1 cellular context compared by ENCODE assay signal in the genomic region with DNA sequence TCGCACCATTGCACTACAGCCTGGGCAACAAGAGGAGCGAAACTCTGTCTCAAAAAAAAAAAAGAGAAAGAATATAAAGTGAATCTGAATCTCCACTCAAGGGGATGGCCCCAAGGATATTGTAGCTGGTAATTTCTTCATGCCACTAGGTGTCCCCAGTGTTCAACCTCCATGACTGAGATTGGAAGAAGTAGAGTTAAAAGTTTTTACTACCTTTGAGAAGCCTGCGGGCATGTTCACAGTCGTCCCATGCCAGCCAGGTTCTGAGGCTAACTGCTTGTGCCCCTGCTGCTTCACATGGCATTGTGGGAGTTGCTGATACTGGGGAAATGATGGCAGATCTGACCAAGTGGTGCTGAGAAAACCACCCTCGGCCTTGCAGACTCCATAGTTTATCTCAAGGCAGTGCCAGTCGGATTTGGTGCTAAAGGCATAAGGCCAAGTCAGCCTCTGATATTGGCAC.
TF ChIP-seq lines count a peak whose summit lies in the region.

No MANE protein-coding gene starts in this region.

TF ChIP-seq in K562, 482 proteins besides CTCF, POLR2A, EP300 and RAD21 (continued from another document):
- TF ChIP-seq, protein P1, sequence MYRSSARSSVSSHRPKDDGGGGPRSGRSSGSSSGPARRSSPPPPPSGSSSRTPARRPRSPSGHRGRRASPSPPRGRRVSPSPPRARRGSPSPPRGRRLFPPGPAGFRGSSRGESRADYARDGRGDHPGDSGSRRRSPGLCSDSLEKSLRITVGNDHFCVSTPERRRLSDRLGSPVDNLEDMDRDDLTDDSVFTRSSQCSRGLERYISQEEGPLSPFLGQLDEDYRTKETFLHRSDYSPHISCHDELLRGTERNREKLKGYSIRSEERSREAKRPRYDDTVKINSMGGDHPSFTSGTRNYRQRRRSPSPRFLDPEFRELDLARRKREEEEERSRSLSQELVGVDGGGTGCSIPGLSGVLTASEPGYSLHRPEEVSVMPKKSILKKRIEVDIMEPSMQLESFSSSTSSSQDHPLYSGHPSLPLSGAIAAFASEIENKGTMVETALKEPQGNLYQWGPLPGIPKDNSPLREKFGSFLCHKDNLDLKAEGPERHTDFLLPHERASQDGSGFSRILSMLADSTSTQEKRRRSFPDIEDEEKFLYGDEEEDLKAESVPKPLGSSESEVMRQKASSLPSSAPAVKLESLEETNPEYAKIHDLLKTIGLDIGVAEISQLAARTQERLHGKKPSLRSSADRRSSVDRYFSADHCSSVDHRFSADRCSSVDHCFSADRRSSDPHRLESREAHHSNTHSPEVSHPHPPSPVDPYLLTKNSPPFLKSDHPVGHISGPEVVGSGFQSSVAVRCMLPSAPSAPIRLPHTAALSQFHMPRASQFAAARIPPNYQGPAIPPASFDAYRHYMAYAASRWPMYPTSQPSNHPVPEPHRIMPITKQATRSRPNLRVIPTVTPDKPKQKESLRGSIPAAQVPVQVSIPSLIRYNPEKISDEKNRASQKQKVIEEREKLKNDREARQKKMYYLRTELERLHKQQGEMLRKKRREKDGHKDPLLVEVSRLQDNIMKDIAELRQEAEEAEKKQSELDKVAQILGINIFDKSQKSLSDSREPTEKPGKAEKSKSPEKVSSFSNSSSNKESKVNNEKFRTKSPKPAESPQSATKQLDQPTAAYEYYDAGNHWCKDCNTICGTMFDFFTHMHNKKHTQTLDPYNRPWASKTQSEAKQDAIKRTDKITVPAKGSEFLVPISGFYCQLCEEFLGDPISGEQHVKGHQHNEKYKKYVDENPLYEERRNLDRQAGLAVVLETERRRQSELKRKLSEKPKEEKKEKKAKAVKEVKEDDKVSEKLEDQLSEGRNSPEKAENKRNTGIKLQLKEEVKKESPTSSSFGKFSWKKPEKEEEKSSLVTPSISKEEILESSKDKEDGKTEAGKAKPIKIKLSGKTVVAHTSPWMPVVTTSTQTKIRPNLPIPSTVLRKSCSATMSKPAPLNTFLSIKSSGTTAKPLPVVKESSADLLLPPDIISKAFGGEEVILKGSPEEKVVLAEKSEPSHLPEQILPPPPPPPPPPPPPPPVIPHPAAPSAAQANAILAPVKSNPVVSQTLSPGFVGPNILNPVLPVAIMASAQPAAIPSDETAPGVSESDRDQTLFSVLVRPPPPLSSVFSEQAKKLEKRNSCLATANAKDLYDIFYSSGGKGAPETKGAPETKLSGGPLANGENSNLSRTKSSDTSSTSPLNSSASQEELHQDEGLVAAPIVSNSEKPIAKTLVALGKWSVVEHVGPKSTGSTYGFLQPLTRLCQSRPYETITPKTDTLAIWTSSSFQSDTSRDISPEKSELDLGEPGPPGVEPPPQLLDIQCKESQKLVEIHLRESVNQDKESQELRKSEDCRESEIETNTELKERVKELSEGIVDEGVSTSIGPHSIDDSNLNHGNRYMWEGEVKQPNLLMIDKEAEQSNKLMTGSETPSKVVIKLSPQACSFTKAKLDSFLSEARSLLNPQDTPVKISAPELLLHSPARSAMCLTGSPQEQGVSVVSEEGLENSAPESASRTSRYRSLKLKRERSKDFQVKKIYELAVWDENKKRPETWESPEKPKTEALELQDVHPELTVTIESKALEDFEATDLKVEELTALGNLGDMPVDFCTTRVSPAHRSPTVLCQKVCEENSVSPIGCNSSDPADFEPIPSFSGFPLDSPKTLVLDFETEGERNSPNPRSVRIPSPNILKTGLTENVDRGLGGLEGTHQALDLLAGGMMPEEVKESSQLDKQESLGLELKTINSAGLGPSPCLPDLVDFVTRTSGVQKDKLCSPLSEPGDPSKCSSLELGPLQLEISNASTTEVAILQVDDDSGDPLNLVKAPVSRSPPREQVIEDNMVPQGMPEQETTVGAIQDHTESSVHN (IDR thresholded peaks at IDR 0.05; ENCODE audit: borderline replicate concordance in 1 of 2, low read depth in 1 of 2), result no peak
- TF ChIP-seq FOXA3 (CRISPR knock-in tag; conservative IDR thresholded peaks at IDR 0.05 in 1 of 2, IDR thresholded peaks at IDR 0.05 in 1 of 2) (0 out of 4 replicates have a peak, but pooled peaks of 1 of the 2 experiments have one; percentile 53), KLF10 (CRISPR knock-in tag; IDR thresholded peaks at IDR 0.05) (no peak), WHSC1 (IDR thresholded peaks at IDR 0.05; ENCODE audit: low read length) (no peak), LARP7 (IDR thresholded peaks at IDR 0.05) (no peak), CREM (IDR thresholded peaks at IDR 0.05; ENCODE audit: low read depth) (0 out of 2 replicates have a peak, but pooled peaks have one; percentile 9), SLC30A9 (CRISPR knock-in tag; IDR thresholded peaks at IDR 0.05) (no peak), TFAM (CRISPR knock-in tag; conservative IDR thresholded peaks at IDR 0.05) (no peak), ILF3 (IDR thresholded peaks at IDR 0.05; ENCODE audit: borderline replicate concordance) (no peak), ZFP1 (CRISPR knock-in tag; IDR thresholded peaks at IDR 0.05) (no peak), ZNF668 (CRISPR knock-in tag; IDR thresholded peaks at IDR 0.05) (0 out of 2 replicates have a peak, but pooled peaks have one; percentile 42), ZNF274 (IDR thresholded peaks at IDR 0.05; ENCODE audit: borderline replicate concordance, low read depth, low read length) (no peak), MYNN (IDR thresholded peaks at IDR 0.05) (peak; percentile 36; the same call in 1 of the 2 replicates), MYNN (CRISPR knock-in tag; IDR thresholded peaks at IDR 0.05) (no peak), PRPF4 (IDR thresholded peaks at IDR 0.05; ENCODE audit: insufficient read depth, low read depth, low read length, poor library complexity, severe bottlenecking) (no peak), SUPT5H (IDR thresholded peaks at IDR 0.05) (peak; percentile 60), ZNF384 (IDR thresholded peaks at IDR 0.05; ENCODE audit: low read depth, low read length) (no peak), ZNF57 (CRISPR knock-in tag; IDR thresholded peaks at IDR 0.05) (no peak), FIP1L1 (IDR thresholded peaks at IDR 0.05; ENCODE audit: low read depth, low read length, poor library complexity, severe bottlenecking) (no peak), ELF2 (CRISPR knock-in tag; IDR thresholded peaks at IDR 0.05) (no peak), SREBF1 (IDR thresholded peaks at IDR 0.05; ENCODE audit: borderline replicate concordance, low read depth, low read length) (no peak), ZNF75A (CRISPR knock-in tag; IDR thresholded peaks at IDR 0.05) (no peak), RCOR1 (IDR thresholded peaks at IDR 0.05; ENCODE audit: borderline replicate concordance in 1 of 2, low read depth in 2 of 2, low read length in 2 of 2) (peak in 1 of 2 experiments; percentile 53; a peak in 1 of 4 replicates), POLR2H (tag; IDR thresholded peaks at IDR 0.05; ENCODE audit: low read depth) (no peak), MTA3 (IDR thresholded peaks at IDR 0.05; ENCODE audit: borderline replicate concordance) (peak; percentile 60; the same call in 1 of the 2 replicates), ZNF695 (CRISPR knock-in tag; IDR thresholded peaks at IDR 0.05) (no peak), KAT8 (IDR thresholded peaks at IDR 0.05; ENCODE audit: low read depth) (no peak)
- TF ChIP-seq, protein P2, sequence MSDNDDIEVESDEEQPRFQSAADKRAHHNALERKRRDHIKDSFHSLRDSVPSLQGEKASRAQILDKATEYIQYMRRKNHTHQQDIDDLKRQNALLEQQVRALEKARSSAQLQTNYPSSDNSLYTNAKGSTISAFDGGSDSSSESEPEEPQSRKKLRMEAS (CRISPR knock-in tag; IDR thresholded peaks at IDR 0.05), result peak; percentile 47; the same call in 1 of the 2 replicates
- TF ChIP-seq, protein P3, sequence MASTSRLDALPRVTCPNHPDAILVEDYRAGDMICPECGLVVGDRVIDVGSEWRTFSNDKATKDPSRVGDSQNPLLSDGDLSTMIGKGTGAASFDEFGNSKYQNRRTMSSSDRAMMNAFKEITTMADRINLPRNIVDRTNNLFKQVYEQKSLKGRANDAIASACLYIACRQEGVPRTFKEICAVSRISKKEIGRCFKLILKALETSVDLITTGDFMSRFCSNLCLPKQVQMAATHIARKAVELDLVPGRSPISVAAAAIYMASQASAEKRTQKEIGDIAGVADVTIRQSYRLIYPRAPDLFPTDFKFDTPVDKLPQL (IDR thresholded peaks at IDR 0.05; ENCODE audit: extremely low read depth, insufficient read length), result no peak
- TF ChIP-seq, protein P4, sequence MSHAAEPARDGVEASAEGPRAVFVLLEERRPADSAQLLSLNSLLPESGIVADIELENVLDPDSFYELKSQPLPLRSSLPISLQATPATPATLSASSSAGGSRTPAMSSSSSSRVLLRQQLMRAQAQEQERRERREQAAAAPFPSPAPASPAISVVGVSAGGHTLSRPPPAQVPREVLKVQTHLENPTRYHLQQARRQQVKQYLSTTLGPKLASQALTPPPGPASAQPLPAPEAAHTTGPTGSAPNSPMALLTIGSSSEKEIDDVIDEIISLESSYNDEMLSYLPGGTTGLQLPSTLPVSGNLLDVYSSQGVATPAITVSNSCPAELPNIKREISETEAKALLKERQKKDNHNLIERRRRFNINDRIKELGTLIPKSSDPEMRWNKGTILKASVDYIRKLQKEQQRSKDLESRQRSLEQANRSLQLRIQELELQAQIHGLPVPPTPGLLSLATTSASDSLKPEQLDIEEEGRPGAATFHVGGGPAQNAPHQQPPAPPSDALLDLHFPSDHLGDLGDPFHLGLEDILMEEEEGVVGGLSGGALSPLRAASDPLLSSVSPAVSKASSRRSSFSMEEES (CRISPR knock-in tag; IDR thresholded peaks at IDR 0.05), result no peak
- TF ChIP-seq, protein P5, sequence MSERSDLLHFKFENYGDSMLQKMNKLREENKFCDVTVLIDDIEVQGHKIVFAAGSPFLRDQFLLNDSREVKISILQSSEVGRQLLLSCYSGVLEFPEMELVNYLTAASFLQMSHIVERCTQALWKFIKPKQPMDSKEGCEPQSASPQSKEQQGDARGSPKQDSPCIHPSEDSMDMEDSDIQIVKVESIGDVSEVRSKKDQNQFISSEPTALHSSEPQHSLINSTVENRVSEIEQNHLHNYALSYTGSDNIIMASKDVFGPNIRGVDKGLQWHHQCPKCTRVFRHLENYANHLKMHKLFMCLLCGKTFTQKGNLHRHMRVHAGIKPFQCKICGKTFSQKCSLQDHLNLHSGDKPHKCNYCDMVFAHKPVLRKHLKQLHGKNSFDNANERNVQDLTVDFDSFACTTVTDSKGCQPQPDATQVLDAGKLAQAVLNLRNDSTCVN (CRISPR knock-in tag; IDR thresholded peaks at IDR 0.05), result no peak
- TF ChIP-seq, protein P6, sequence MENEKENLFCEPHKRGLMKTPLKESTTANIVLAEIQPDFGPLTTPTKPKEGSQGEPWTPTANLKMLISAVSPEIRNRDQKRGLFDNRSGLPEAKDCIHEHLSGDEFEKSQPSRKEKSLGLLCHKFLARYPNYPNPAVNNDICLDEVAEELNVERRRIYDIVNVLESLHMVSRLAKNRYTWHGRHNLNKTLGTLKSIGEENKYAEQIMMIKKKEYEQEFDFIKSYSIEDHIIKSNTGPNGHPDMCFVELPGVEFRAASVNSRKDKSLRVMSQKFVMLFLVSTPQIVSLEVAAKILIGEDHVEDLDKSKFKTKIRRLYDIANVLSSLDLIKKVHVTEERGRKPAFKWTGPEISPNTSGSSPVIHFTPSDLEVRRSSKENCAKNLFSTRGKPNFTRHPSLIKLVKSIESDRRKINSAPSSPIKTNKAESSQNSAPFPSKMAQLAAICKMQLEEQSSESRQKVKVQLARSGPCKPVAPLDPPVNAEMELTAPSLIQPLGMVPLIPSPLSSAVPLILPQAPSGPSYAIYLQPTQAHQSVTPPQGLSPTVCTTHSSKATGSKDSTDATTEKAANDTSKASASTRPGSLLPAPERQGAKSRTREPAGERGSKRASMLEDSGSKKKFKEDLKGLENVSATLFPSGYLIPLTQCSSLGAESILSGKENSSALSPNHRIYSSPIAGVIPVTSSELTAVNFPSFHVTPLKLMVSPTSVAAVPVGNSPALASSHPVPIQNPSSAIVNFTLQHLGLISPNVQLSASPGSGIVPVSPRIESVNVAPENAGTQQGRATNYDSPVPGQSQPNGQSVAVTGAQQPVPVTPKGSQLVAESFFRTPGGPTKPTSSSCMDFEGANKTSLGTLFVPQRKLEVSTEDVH (IDR thresholded peaks at IDR 0.05; ENCODE audit: low read depth, partially characterized antibody), result no peak
